In the genomic region with DNA sequence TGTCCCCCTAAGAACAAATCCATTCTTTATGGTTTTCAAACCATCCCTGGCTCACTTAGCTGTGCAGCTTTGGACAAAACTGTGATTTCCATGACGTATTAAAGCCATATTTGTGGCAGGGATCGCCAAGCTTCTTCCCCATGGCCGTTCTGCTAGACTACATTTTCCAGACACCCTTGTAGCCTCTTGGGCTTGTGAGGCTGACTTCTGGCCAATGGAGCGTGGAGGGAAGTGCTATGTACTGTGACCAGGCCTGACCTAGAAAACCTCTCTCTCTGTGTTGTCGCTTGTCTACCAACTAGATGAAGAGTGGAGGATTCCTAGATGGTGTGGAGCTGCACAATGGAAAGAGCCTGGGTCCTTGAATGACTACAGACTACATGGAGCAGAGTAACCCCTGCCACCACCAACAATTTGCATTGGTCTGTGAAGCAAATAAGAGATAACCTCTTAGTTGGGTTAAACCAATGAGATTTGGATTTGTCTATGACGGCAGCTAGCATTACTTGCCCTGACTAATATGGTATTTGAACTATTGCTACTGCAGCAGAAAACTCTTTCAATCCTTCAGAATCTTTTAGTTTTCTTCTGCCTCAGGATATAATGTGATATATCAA, we compare ENCODE assay signal across 22 cellular contexts. TPM values are rescaled to one million over a fixed set of nuclear protein-coding genes. Genes with fewer than 3 reads are reported as not detected.
DNase-seq lines count a peak whose midpoint lies in the region; ATAC-seq, FAIRE-seq and TF ChIP-seq lines count a peak whose summit lies in the region.
"Had no signal": no experiment of that assay in that cellular context is flagged by ENCODE, and none has a peak within 500 bp of the region (broad histone marks: within the 10 kb centered on the region; RNA-seq: fewer than 3 reads in every experiment).

No MANE protein-coding gene starts in this region.

- POLR2A ChIA-PET in Caco-2 (lab: Charles Lee), result no interaction called here

- no peak for TF ChIP-seq POLR2A in Peyer's patch (IDR thresholded peaks at IDR 0.05)

- no peaks in the 10 kb centered on the region for H3K9me3 Mint-ChIP-seq in Caco-2 (ENCODE audit: unreplicated experiment)
- H3K9me3 Mint-ChIP-seq: activated T-cell treated with anti-CD3 and anti-CD28 coated beads, Interleukin-2, amount 50 U/mL, for 24 hours; stimulated activated naive CD8-positive, alpha-beta T cell treated with anti-CD3 and anti-CD28 coated beads, Interleukin-15, amount 100 ng/mL, for 72 hours; T-helper 1 cell treated with Interleukin-12 subunit alpha and Interleukin-12 subunit beta and Interleukin-4 antibody, amounts not matched to agents 30 μg/mL and 1 μg/mL, for 36 hours; type B pancreatic cell had no signal

- H3K4me1 ChIP-seq in Peyer's patch, result no peaks in the 10 kb centered on the region
- H3K4me1 ChIP-seq in Caco-2, result no peaks in the 10 kb centered on the region

- no peak for TF ChIP-seq CTCF in Peyer's patch (IDR thresholded peaks at IDR 0.05)
- no peak for TF ChIP-seq CTCF in Caco-2 (IDR thresholded peaks at IDR 0.05; ENCODE audit: insufficient read depth in 1 of 2, low read depth in 1 of 2, low read length in 1 of 2, severe bottlenecking in 1 of 2, unreplicated experiment in 1 of 2)

- CTCF ChIA-PET in Caco-2 (lab: Charles Lee), result no interaction called here

- peak; percentile 52 for ATAC-seq in GM21717 (IDR thresholded peaks at IDR 0.05; ENCODE audit: unreplicated experiment)
- ATAC-seq: esophagus mucosa; stimulated activated naive CD8-positive, alpha-beta T cell treated with anti-CD3 and anti-CD28 coated beads, Interleukin-15, amount 100 ng/mL, for 72 hours had no signal

- intact Hi-C loops in Caco-2 (cut with micrococcal nuclease; ENCODE audit: unreplicated experiment), result no loop called here

- no peaks in the 10 kb centered on the region for H3K27me3 ChIP-seq in Peyer's patch
- H3K27me3 ChIP-seq in Caco-2 (replicated peaks; ENCODE audit: control insufficient read depth, insufficient read depth, low read length), result no peaks in the 10 kb centered on the region

- no peaks in the 10 kb centered on the region for H3K4me1 Mint-ChIP-seq in Caco-2 (ENCODE audit: low read depth, unreplicated experiment)
- H3K4me1 Mint-ChIP-seq: stimulated activated naive CD8-positive, alpha-beta T cell treated with anti-CD3 and anti-CD28 coated beads, Interleukin-15, amount 100 ng/mL, for 72 hours had no signal

- no peak overlapping the region for H3K27ac ChIP-seq in Peyer's patch
- H3K27ac ChIP-seq: VCaP had no signal

- H3K36me3 Mint-ChIP-seq in Caco-2 (ENCODE audit: insufficient read depth, unreplicated experiment), result no peaks in the 10 kb centered on the region
- H3K36me3 Mint-ChIP-seq: type B pancreatic cell had no signal

- H3K36me3 ChIP-seq in Peyer's patch, result no peaks in the 10 kb centered on the region
- no peaks in the 10 kb centered on the region for H3K36me3 ChIP-seq in Caco-2 (ENCODE audit: control insufficient read depth, insufficient read depth, low read length)

- H3K4me3 ChIP-seq in Peyer's patch (no peak overlapping the region), Caco-2 (ENCODE audit: low read depth, low read length) (no peak overlapping the region)

- no peak overlapping the region for H3K27ac Mint-ChIP-seq in Caco-2 (ENCODE audit: unreplicated experiment)
- H3K27ac Mint-ChIP-seq: activated T-cell treated with anti-CD3 and anti-CD28 coated beads, Interleukin-2, amount 50 U/mL, for 24 hours; progenitor cell of endocrine pancreas; stimulated activated naive CD8-positive, alpha-beta T cell treated with anti-CD3 and anti-CD28 coated beads, Interleukin-15, amount 100 ng/mL, for 72 hours; T-helper 1 cell treated with Interleukin-12 subunit alpha and Interleukin-12 subunit beta and Interleukin-4 antibody, amounts not matched to agents 30 μg/mL and 1 μg/mL, for 36 hours; type B pancreatic cell had no signal

- H3K4me3 Mint-ChIP-seq in Caco-2 (ENCODE audit: unreplicated experiment), result no peak overlapping the region
- H3K4me3 Mint-ChIP-seq: activated T-cell treated with anti-CD3 and anti-CD28 coated beads, Interleukin-2, amount 50 U/mL, for 24 hours; stimulated activated naive CD8-positive, alpha-beta T cell treated with anti-CD3 and anti-CD28 coated beads, Interleukin-15, amount 100 ng/mL, for 72 hours; T-helper 1 cell treated with Interleukin-12 subunit alpha and Interleukin-12 subunit beta and Interleukin-4 antibody, amounts not matched to agents 30 μg/mL and 1 μg/mL, for 36 hours; type B pancreatic cell had no signal

- no TSS peak for BruUV-seq in Caco-2 (replicated peaks; lab: Mats Ljungman, UMichigan)

- no peaks in the 10 kb centered on the region for H3K27me3 Mint-ChIP-seq in Caco-2 (ENCODE audit: insufficient read depth, unreplicated experiment)

- no peak for DNase-seq in GM18507 (ENCODE audit: extremely low spot score, insufficient read length, low read depth)
- DNase-seq in NAMALWA (ENCODE audit: low spot score), result peak; percentile 25
- DNase-seq in AG08395 (ENCODE audit: low spot score), result no peak
- no peak for DNase-seq in Peyer's patch
- DNase-seq in NCI-H1436 (lab: John Stamatoyannopoulos, UW), result no peak
- no peak for DNase-seq in Caco-2
- DNase-seq: activated CD4-positive, alpha-beta T cell treated with anti-CD3 and anti-CD28 coated beads, Interleukin-2, amount 50 U/mL, for 48 hours; activated naive CD4-positive, alpha-beta T cell treated with Interleukin-2 at 50 U/mL for 16 hours; activated T-cell treated with anti-CD3 and anti-CD28 coated beads, Interleukin-2, amount 50 U/mL, for 24 hours; central memory CD4-positive, alpha-beta T cell; midbrain; NCI-H1436 treated with DMSO at 0.1 percent for 48 hours; NCI-H2171; stimulated activated CD4-positive, alpha-beta T cell treated with anti-CD3 and anti-CD28 coated beads, Interleukin-2, amount 100 ng/mL, for 24 hours; stimulated activated naive CD8-positive, alpha-beta T cell treated with anti-CD3 and anti-CD28 coated beads, Interleukin-15, amount 100 ng/mL, for 72 hours had no signal

- FAIRE-seq in GM18507 (lab: Jason Lieb, UNC), result peak; percentile 86
- FAIRE-seq: G401.6 had no signal

- H3K9me3 ChIP-seq in Peyer's patch (no peaks in the 10 kb centered on the region), Caco-2 (no peaks in the 10 kb centered on the region)

RNA-seq across cellular contexts. Expression of a gene that starts 22.1 kb away (rescaled TPM):
- total RNA-seq in Peyer's patch, result 100 to 1,000 TPM in 3 of 4 donors, 10 to 100 TPM in 1; 56.1 to 180 (median 143) TPM
- 7.8 and 8.4 TPM in 2 replicates for total RNA-seq in Caco-2 (2022)
